Comparison of ENCODE assay signal across 19 cellular contexts in genomic region chr11:8661036-8661435, GRCh38.
"Had no signal": no experiment of that assay in that cellular context is flagged by ENCODE, and none has a peak within 500 bp of the region (broad histone marks: within the 10 kb centered on the region; RNA-seq: fewer than 3 reads in every experiment).

No MANE protein-coding gene starts in this region.

- H3K27ac ChIP-seq: SJSA1, SK-N-MC had no signal

- H3K4me3 ChIP-seq: SJSA1, SK-N-MC had no signal

- H3K27me3 ChIP-seq: SJSA1 had no signal

- H3K4me1 ChIP-seq: SJSA1 had no signal

- H3K36me3 ChIP-seq: SJSA1 had no signal

- H3K9me3 ChIP-seq: SJSA1 had no signal

- DNase-seq: KBM-7, MV-4-11, NCI-H1048, NCI-H1105, NCI-H1417, NCI-H1694, NCI-H187 treated with DMSO at 0.1 percent for 48 hours, NCI-H2029 treated with DMSO at 0.1 percent for 48 hours, NCI-H2171 treated with DMSO at 0.1 percent for 48 hours, NCI-H345, NCI-H446 treated with DMSO at 0.1 percent for 48 hours, NCI-H510A treated with DMSO at 0.1 percent for 48 hours, NCI-H526, NCI-H82, Right ventricle myocardium superior, RPMI8226, SIG-M5 had no signal
